In the genomic region with DNA sequence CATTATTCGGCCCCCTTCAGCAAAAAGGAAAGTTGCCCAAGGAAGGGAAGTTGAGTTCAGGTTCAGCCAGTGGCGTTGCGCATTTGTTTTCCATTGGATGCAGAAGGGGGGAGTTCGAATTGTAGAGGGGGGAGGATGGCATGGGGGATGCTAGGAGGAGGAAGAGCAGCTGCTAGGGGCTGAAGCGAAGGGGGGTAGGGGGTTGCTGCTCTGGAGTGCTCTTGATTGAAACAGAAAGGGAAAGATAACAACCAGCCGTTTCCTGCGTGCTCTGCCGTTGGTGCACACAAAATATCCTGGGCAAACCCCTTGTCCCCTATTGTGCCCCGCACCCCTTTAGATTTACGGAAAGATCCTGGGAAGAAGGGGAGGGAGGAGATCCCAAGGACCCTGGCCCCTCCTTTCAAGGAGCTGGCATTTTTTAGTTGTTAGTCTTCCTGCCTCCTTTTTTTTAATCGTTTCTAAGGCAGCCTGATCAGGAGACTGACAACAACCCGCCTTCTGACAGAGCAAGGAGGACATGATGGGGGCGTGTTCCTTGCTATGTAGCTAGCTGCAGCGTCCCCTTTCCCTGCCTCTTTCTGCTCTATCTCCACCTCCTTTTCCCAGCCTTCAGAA, we compare ENCODE assay signal across 9 cellular contexts. TPM values are rescaled to one million over a fixed set of nuclear protein-coding genes. Genes with fewer than 3 reads are reported as not detected.
DNase-seq lines count a peak whose midpoint lies in the region; ATAC-seq, FAIRE-seq and TF ChIP-seq lines count a peak whose summit lies in the region.
"Had no signal": no experiment of that assay in that cellular context is flagged by ENCODE, and none has a peak within 500 bp of the region (broad histone marks: within the 10 kb centered on the region; RNA-seq: fewer than 3 reads in every experiment).

No MANE protein-coding gene starts in this region.

- in situ Hi-C loops in astrocyte of the cerebellum (cut with HindIII; ENCODE audit: low sequenced_read_pairs) = no loop called here

- no peak for FAIRE-seq in D721Med (lab: Jason Lieb, UNC)
- FAIRE-seq: islet of Langerhans had no signal

- no peak for ATAC-seq in GM18519 (IDR thresholded peaks at IDR 0.05; ENCODE audit: low FRiP score, unreplicated experiment)

- H3K9me3 ChIP-seq in iPS DF 6.9 (ENCODE audit: control insufficient read depth, insufficient read depth, low read length) = no peaks in the 10 kb centered on the region

- no CpG with 5 or more reads among the region's 14 CpGs for WGBS in iPS DF 6.9 (ENCODE audit: insufficient coverage, insufficient read length)

- peak overlapping the region; percentile 93 for H3K4me3 ChIP-seq in astrocyte of the cerebellum (ENCODE audit: low read depth, low read length)
- peak overlapping the region; percentile 99; the same call in 1 of the 2 replicates for H3K4me3 ChIP-seq in iPS DF 6.9 (ENCODE audit: low read length)
- peak overlapping the region; percentile 81 for H3K4me3 ChIP-seq in retinal pigment epithelial cell (ENCODE audit: low read length)

- DNase-seq in EH (ENCODE audit: low read depth) (peak; percentile 88), HT1080 (ENCODE audit: low read depth) (peak; percentile 80), T follicular helper cell (ENCODE audit: low read depth) (peak; percentile 43), astrocyte of the cerebellum (ENCODE audit: low read depth) (peak; percentile 59), iPS DF 6.9 (ENCODE audit: low read depth, low spot score) (no peak), retinal pigment epithelial cell (ENCODE audit: low read depth) (peak; percentile 60), D721Med (ENCODE audit: insufficient read length, low spot score) (no peak)

- H3K27ac ChIP-seq in iPS DF 6.9 (ENCODE audit: low read length) = no peak overlapping the region

- TF ChIP-seq CTCF in astrocyte of the cerebellum (IDR thresholded peaks at IDR 0.05; ENCODE audit: low read depth, low read length, missing control alignments) (no peak), retinal pigment epithelial cell (conservative IDR thresholded peaks at IDR 0.05; ENCODE audit: low read depth, low read length) (no peak), D721Med (IDR thresholded peaks at IDR 0.05; ENCODE audit: insufficient read depth, missing control alignments) (no peak)

- no peaks in the 10 kb centered on the region for H3K36me3 ChIP-seq in iPS DF 6.9 (ENCODE audit: control insufficient read depth, insufficient read depth, low read length)

- H3K4me1 ChIP-seq in iPS DF 6.9 (ENCODE audit: control insufficient read depth, insufficient read depth, low read length) = no peaks in the 10 kb centered on the region

- no peaks in the 10 kb centered on the region for H3K27me3 ChIP-seq in iPS DF 6.9 (ENCODE audit: control insufficient read depth, insufficient read depth, low read length)

RNA-seq across cellular contexts. Expression of a gene that starts 2.1 kb away (rescaled TPM):
- total RNA-seq in HT1080 (2014; rRNA removed; shearing (Covaris generic)) = 24.2 and 24.6 TPM in 2 replicates
- 11.6 and 12.9 TPM in 2 replicates for polyA plus RNA-seq in HT1080 (2015; cell fraction: cytosol; rRNA removed)
- polyA plus RNA-seq in HT1080 (2015; cell fraction: nucleus; rRNA removed) = 55.4 and 64.6 TPM in 2 replicates

RNA-seq across cellular contexts. Expression of a gene that starts 37.0 kb away (rescaled TPM):
- total RNA-seq in HT1080 (2014; rRNA removed; shearing (Covaris generic)) = 139 and 211 TPM in 2 replicates
- polyA plus RNA-seq in HT1080 (2015; cell fraction: cytosol; rRNA removed) = 76.1 and 93.0 TPM in 2 replicates
- polyA plus RNA-seq in HT1080 (2015; cell fraction: nucleus; rRNA removed) = 28.6 and 29.5 TPM in 2 replicates

Comparison
In these comparisons a context has a peak if more than half of its experiments do, and no peak if none do; other contexts are left out.
1. DNase-seq: peak in EH (single experiment), HT1080 (single experiment), T follicular helper cell (single experiment), astrocyte of the cerebellum (single experiment) and retinal pigment epithelial cell (single experiment); none in iPS DF 6.9 (single experiment) and D721Med (single experiment).
2. Peak in every context shown above with its lines, with median percentiles within 50 percentile points of each other: H3K4me3 ChIP-seq.